In genomic region chr10:103433858-103434257, GRCh38 we compare ENCODE assay signal across 21 cellular contexts. TPM values are rescaled to one million over a fixed set of nuclear protein-coding genes. Genes with fewer than 3 reads are reported as not detected.
DNase-seq lines count a peak whose midpoint lies in the region; ATAC-seq and TF ChIP-seq lines count a peak whose summit lies in the region.
"Had no signal": no experiment of that assay in that cellular context is flagged by ENCODE, and none has a peak within 500 bp of the region (broad histone marks: within the 10 kb centered on the region; RNA-seq: fewer than 3 reads in every experiment).

No MANE protein-coding gene starts in this region.

- peaks cover 65% of the 10 kb centered on the region for H3K36me3 ChIP-seq in osteoblast (ENCODE audit: insufficient read depth, low read length)

- TF ChIP-seq CTCF in fibroblast of the aortic adventitia (IDR thresholded peaks at IDR 0.05; ENCODE audit: insufficient read depth, low read length) = no peak
- no peak for TF ChIP-seq CTCF in osteoblast (IDR thresholded peaks at IDR 0.05; ENCODE audit: extremely low read depth, low read depth, low read length)

- H3K27ac Mint-ChIP-seq in stimulated activated naive B cell treated with anti-CD40 and anti-IgM and Interleukin-4, amounts not matched to agents 10 μg/mL and 1 μg/mL and 100 μg/mL, for 72 hours = no peak overlapping the region
- H3K27ac Mint-ChIP-seq: CD8-positive, alpha-beta T cell; GM23338; progenitor cell of endocrine pancreas had no signal

- H3K4me1 ChIP-seq in osteoblast (ENCODE audit: insufficient read depth, low read length) = peaks cover 17% of the 10 kb centered on the region

- intact Hi-C loops in Right ventricle myocardium superior (cut with DNase I) = no loop called here
- intact Hi-C loops in cardiac septum (cut with DNase I) = no loop called here

- peaks cover 0 to 1% of the 10 kb centered on the region in 2 donors for H3K4me1 Mint-ChIP-seq in stimulated activated naive B cell treated with anti-CD40 and anti-IgM and Interleukin-4, amounts not matched to agents 10 μg/mL and 1 μg/mL and 100 μg/mL, for 72 hours
- H3K4me1 Mint-ChIP-seq: GM23338, naive B cell had no signal

- peaks cover 22% of the 10 kb centered on the region for H4K20me1 ChIP-seq in osteoblast (ENCODE audit: insufficient read depth, low read length)

- no peak overlapping the region for H3K4me3 Mint-ChIP-seq in stimulated activated naive B cell treated with anti-CD40 and anti-IgM and Interleukin-4, amounts not matched to agents 10 μg/mL and 1 μg/mL and 100 μg/mL, for 72 hours
- H3K4me3 Mint-ChIP-seq: CD8-positive, alpha-beta T cell; GM23338; naive B cell had no signal

- H3K27me3 Mint-ChIP-seq in stimulated activated naive B cell treated with anti-CD40 and anti-IgM and Interleukin-4, amounts not matched to agents 10 μg/mL and 1 μg/mL and 100 μg/mL, for 72 hours = no peaks in the 10 kb centered on the region
- H3K27me3 Mint-ChIP-seq: naive B cell, progenitor cell of endocrine pancreas had no signal

- peaks cover 36 to 61% of the 10 kb centered on the region in 2 donors for H3K36me3 Mint-ChIP-seq in stimulated activated naive B cell treated with anti-CD40 and anti-IgM and Interleukin-4, amounts not matched to agents 10 μg/mL and 1 μg/mL and 100 μg/mL, for 72 hours

- H2AFZ ChIP-seq in osteoblast (ENCODE audit: low read length) = no peak overlapping the region
- H2AFZ ChIP-seq: GM23338 had no signal

- H3K9me3 ChIP-seq in osteoblast (ENCODE audit: low read depth, low read length) = no peaks in the 10 kb centered on the region
- H3K9me3 ChIP-seq: thoracic aorta had no signal

- peak overlapping the region; percentile 30 for H3K27ac ChIP-seq in osteoblast (ENCODE audit: low read depth, low read length)
- H3K27ac ChIP-seq: thoracic aorta had no signal

- ATAC-seq in Right ventricle myocardium superior (ENCODE audit: poor library complexity) (peak; percentile 39), HG03135 (IDR thresholded peaks at IDR 0.05; ENCODE audit: unreplicated experiment) (no peak), HG02981 (IDR thresholded peaks at IDR 0.05; ENCODE audit: unreplicated experiment) (no peak)
- ATAC-seq in stimulated activated naive B cell treated with anti-CD40 and anti-IgM and Interleukin-4, amounts not matched to agents 10 μg/mL and 1 μg/mL and 100 μg/mL, for 72 hours (replicated peaks) = no peak
- ATAC-seq: CD8-positive, alpha-beta T cell; GM23338 had no signal

- no peaks in the 10 kb centered on the region for H3K27me3 ChIP-seq in osteoblast (ENCODE audit: insufficient read depth, low read length)

- H3K4me3 ChIP-seq in fibroblast of the aortic adventitia (ENCODE audit: low read depth, low read length) = no peak overlapping the region
- no peak overlapping the region for H3K4me3 ChIP-seq in osteoblast (ENCODE audit: insufficient read depth, low read length)
- H3K4me3 ChIP-seq: GM23338, thoracic aorta had no signal

- no peaks in the 10 kb centered on the region for H3K79me2 ChIP-seq in osteoblast (ENCODE audit: insufficient read depth, low read length)

- peak overlapping the region; percentile 21 for H3K4me2 ChIP-seq in osteoblast (ENCODE audit: insufficient read depth, low read length)
- H3K4me2 ChIP-seq: GM23338 had no signal

- DNase-seq in Right ventricle myocardium superior (peak; percentile 71), cardiac septum (ENCODE audit: low spot score) (no peak), fibroblast of the aortic adventitia (ENCODE audit: low read depth) (peak; percentile 19), osteoblast (ENCODE audit: insufficient read length, low spot score, missing footprints) (peak; percentile 89)
- DNase-seq in stimulated activated naive B cell treated with anti-CD40 and anti-IgM and Interleukin-4, amounts not matched to agents 10 μg/mL and 1 μg/mL and 100 μg/mL, for 72 hours = no peak
- no peak for DNase-seq in stimulated activated naive CD4-positive, alpha-beta T cell (lab: John Stamatoyannopoulos, UW)
- DNase-seq: activated naive CD4-positive, alpha-beta T cell treated with Interleukin-2 at 50 U/mL for 16 hours; CD8-positive, alpha-beta T cell; dermis blood vessel endothelial cell; DMS53; MM.1S; naive B cell; NCI-H2029 treated with DMSO at 0.1 percent for 48 hours; NCI-H446 treated with DMSO at 0.1 percent for 48 hours; stimulated activated CD4-positive, alpha-beta T cell treated with anti-CD3 and anti-CD28 coated beads, Interleukin-12 subunit alpha, Interleukin-12 subunit beta, amount 100 ng/mL, for 4 hours had no signal

- H3K9me3 Mint-ChIP-seq in stimulated activated naive B cell treated with anti-CD40 and anti-IgM and Interleukin-4, amounts not matched to agents 10 μg/mL and 1 μg/mL and 100 μg/mL, for 72 hours = no peaks in the 10 kb centered on the region
- H3K9me3 Mint-ChIP-seq: CD8-positive, alpha-beta T cell; GM23338; naive B cell had no signal

RNA-seq across cellular contexts. Expression of gene CALHM2, which starts 18.3 kb away (rescaled TPM):
- total RNA-seq in Right ventricle myocardium superior (11.6 TPM), cardiac septum (12.7 TPM), fibroblast of the aortic adventitia (ENCODE audit: low replicate concordance) (57.6 and 91.4 TPM in 2 replicates), osteoblast (54.6 and 56.3 TPM in 2 replicates)

RNA-seq across cellular contexts. Expression of gene CALHM1, which starts 24.8 kb away (rescaled TPM):
- not detected for total RNA-seq in Right ventricle myocardium superior
- total RNA-seq in cardiac septum = not detected
- not detected in 2 replicates for total RNA-seq in fibroblast of the aortic adventitia (ENCODE audit: low replicate concordance)
- not detected in 2 replicates for total RNA-seq in osteoblast
- total RNA-seq: A673; CD8-positive, alpha-beta T cell; dermis blood vessel endothelial cell; GM23338; progenitor cell of endocrine pancreas; thoracic aorta had no signal

RNA-seq across cellular contexts. Expression of gene PDCD11, which starts 37.4 kb away (rescaled TPM):
- total RNA-seq in Right ventricle myocardium superior (10.1 TPM), cardiac septum (15.5 TPM), fibroblast of the aortic adventitia (ENCODE audit: low replicate concordance) (33.9 and 38.4 TPM in 2 replicates), osteoblast (18.8 and 19.2 TPM in 2 replicates)

RNA-seq across cellular contexts. Expression of gene ATP5MK, which starts 37.6 kb away (rescaled TPM):
- total RNA-seq in Right ventricle myocardium superior (1,162 TPM), cardiac septum (958 TPM), fibroblast of the aortic adventitia (ENCODE audit: low replicate concordance) (159 and 387 TPM in 2 replicates), osteoblast (145 and 163 TPM in 2 replicates)

RNA-seq across cellular contexts. Expression of gene CALHM3, which starts 45.2 kb away (rescaled TPM):
- total RNA-seq in Right ventricle myocardium superior = not detected
- total RNA-seq in cardiac septum = not detected
- total RNA-seq in fibroblast of the aortic adventitia (ENCODE audit: low replicate concordance) = not detected in 2 replicates
- total RNA-seq in osteoblast = not detected in 2 replicates
- total RNA-seq: A673; CD8-positive, alpha-beta T cell; dermis blood vessel endothelial cell; thoracic aorta had no signal

Comparison
In these comparisons a context has a peak if more than half of its experiments do, and no peak if none do; other contexts are left out.
1. DNase-seq: peak in Right ventricle myocardium superior (single experiment), fibroblast of the aortic adventitia (single experiment) and osteoblast (single experiment); none in cardiac septum (single experiment), stimulated activated naive B cell treated with anti-CD40 and anti-IgM and Interleukin-4, amounts not matched to agents 10 μg/mL and 1 μg/mL and 100 μg/mL, for 72 hours (single experiment) and stimulated activated naive CD4-positive, alpha-beta T cell (0 of 6).